Comparison of ENCODE assay signal across 18 cellular contexts in genomic region chr5:125232779-125233230, GRCh38.
DNase-seq lines count a peak whose midpoint lies in the region; ATAC-seq and TF ChIP-seq lines count a peak whose summit lies in the region.
"Had no signal": no experiment of that assay in that cellular context is flagged by ENCODE, and none has a peak within 500 bp of the region (broad histone marks: within the 10 kb centered on the region; RNA-seq: fewer than 3 reads in every experiment).

No MANE protein-coding gene starts in this region.

- DNase-seq in A673 (ENCODE audit: low spot score) (peak; percentile 40), HCEC 1CT (peak; percentile 74), cardiac fibroblast (ENCODE audit: low read depth in 2 of 2) (peak; percentile 79 to 90), hepatocyte (ENCODE audit: low spot score) (peak; percentile 13), progenitor cell of endocrine pancreas (ENCODE audit: low spot score, unreplicated experiment) (no peak), sciatic nerve (ENCODE audit: low spot score) (no peak), psoas muscle (no peak)
- DNase-seq in activated T-cell treated with anti-CD3 and anti-CD28 coated beads, Interleukin-2, amount 50 U/mL, for 4 hours: no peak
- DNase-seq: activated CD4-positive, alpha-beta T cell treated with anti-CD3 and anti-CD28 coated beads for 1 hour; GDM1; kidney glomerular epithelial cell; NCI-H2029; NK-92 treated with Interleukin-12 subunit alpha and Interleukin-12 subunit beta, amount 100 ng/mL, for 24 hours; stimulated activated naive B cell treated with anti-CD40 and anti-IgM and Interleukin-4, amounts not matched to agents 10 μg/mL and 1 μg/mL and 100 μg/mL, for 72 hours had no signal

- no peak overlapping the region for H3K4me3 Mint-ChIP-seq in progenitor cell of endocrine pancreas (ENCODE audit: low read depth)
- no peak overlapping the region for H3K4me3 Mint-ChIP-seq in activated T-cell treated with anti-CD3 and anti-CD28 coated beads, Interleukin-2, amount 50 U/mL, for 4 hours
- H3K4me3 Mint-ChIP-seq: natural killer cell treated with Interleukin-12 subunit alpha and Interleukin-12 subunit beta and Interleukin-15 and Interleukin-18, amount 100 ng/mL, for 72 hours; stimulated activated naive B cell treated with anti-CD40 and anti-IgM and Interleukin-4, amounts not matched to agents 10 μg/mL and 1 μg/mL and 100 μg/mL, for 72 hours had no signal

- H3K4me3 ChIP-seq in A673 (ENCODE audit: low read depth, low read length, poor library complexity, severe bottlenecking) (no peak overlapping the region), cardiac fibroblast (replicated peaks in 1 of 2; ENCODE audit: low read depth in 2 of 2, low read length in 2 of 2) (no peak overlapping the region), hepatocyte (no peak overlapping the region), psoas muscle (no peak overlapping the region)
- H3K4me3 ChIP-seq: BLaER1 treated with 17β-estradiol and CSF1 and Interleukin-3, amounts not matched to agents 10 nM and 100 nM; K562 had no signal

- intact Hi-C loops in A673 (cut with micrococcal nuclease; ENCODE audit: unreplicated experiment) (no loop called here), sciatic nerve (cut with DNase I) (no loop called here), psoas muscle (cut with DNase I) (no loop called here)

- H4K20me1 ChIP-seq in hepatocyte (ENCODE audit: insufficient read depth, poor library complexity, severe bottlenecking): no peaks in the 10 kb centered on the region
- H4K20me1 ChIP-seq: BLaER1 treated with 17β-estradiol and CSF1 and Interleukin-3, amounts not matched to agents 10 nM and 100 nM had no signal

- H3K36me3 Mint-ChIP-seq in progenitor cell of endocrine pancreas (ENCODE audit: insufficient read depth): peaks cover 3% of the 10 kb centered on the region
- H3K36me3 Mint-ChIP-seq in activated T-cell treated with anti-CD3 and anti-CD28 coated beads, Interleukin-2, amount 50 U/mL, for 4 hours (ENCODE audit: insufficient read depth): no peaks in the 10 kb centered on the region
- H3K36me3 Mint-ChIP-seq: natural killer cell treated with Interleukin-12 subunit alpha and Interleukin-12 subunit beta and Interleukin-15 and Interleukin-18, amount 100 ng/mL, for 72 hours; stimulated activated naive B cell treated with anti-CD40 and anti-IgM and Interleukin-4, amounts not matched to agents 10 μg/mL and 1 μg/mL and 100 μg/mL, for 72 hours had no signal

- H3K9me3 ChIP-seq in A673 (ENCODE audit: low read depth, low read length, poor library complexity, severe bottlenecking): no peaks in the 10 kb centered on the region
- no peaks in the 10 kb centered on the region for H3K9me3 ChIP-seq in hepatocyte (ENCODE audit: low read depth)
- no peaks in the 10 kb centered on the region for H3K9me3 ChIP-seq in psoas muscle
- H3K9me3 ChIP-seq: BLaER1 treated with 17β-estradiol and CSF1 and Interleukin-3, amounts not matched to agents 10 nM and 100 nM had no signal

- POLR2A ChIA-PET in A673 (lab: Charles Lee; ENCODE audit: low non-redundant PET): no interaction called here

- H3K4me2 ChIP-seq in hepatocyte: no peak overlapping the region
- H3K4me2 ChIP-seq: BLaER1 treated with 17β-estradiol and CSF1 and Interleukin-3, amounts not matched to agents 10 nM and 100 nM had no signal

- H3K36me3 ChIP-seq in A673 (ENCODE audit: insufficient read depth, low read length, poor library complexity, severe bottlenecking) (no peaks in the 10 kb centered on the region), hepatocyte (replicated peaks; ENCODE audit: insufficient read depth, low read depth) (no peaks in the 10 kb centered on the region), psoas muscle (ENCODE audit: insufficient read depth in 1 of 2, low read depth in 1 of 2) (no peaks in the 10 kb centered on the region)
- H3K36me3 ChIP-seq: BLaER1 treated with 17β-estradiol and CSF1 and Interleukin-3, amounts not matched to agents 10 nM and 100 nM had no signal

- H3K9me3 Mint-ChIP-seq in progenitor cell of endocrine pancreas (ENCODE audit: low read depth): peaks cover 7% of the 10 kb centered on the region
- H3K9me3 Mint-ChIP-seq in activated T-cell treated with anti-CD3 and anti-CD28 coated beads, Interleukin-2, amount 50 U/mL, for 4 hours: peaks cover 4% of the 10 kb centered on the region
- H3K9me3 Mint-ChIP-seq: stimulated activated naive B cell treated with anti-CD40 and anti-IgM and Interleukin-4, amounts not matched to agents 10 μg/mL and 1 μg/mL and 100 μg/mL, for 72 hours had no signal

- H3K27ac ChIP-seq in A673 (ENCODE audit: low read depth, low read length, poor library complexity, severe bottlenecking) (no peak overlapping the region), hepatocyte (peak overlapping the region; percentile 5), psoas muscle (no peak overlapping the region)
- H3K27ac ChIP-seq: BLaER1 treated with 17β-estradiol and CSF1 and Interleukin-3, amounts not matched to agents 10 nM and 100 nM; epithelial cell of prostate had no signal

- no peaks in the 10 kb centered on the region for H3K4me1 ChIP-seq in A673 (ENCODE audit: insufficient read depth, low read length, poor library complexity, severe bottlenecking)
- H3K4me1 ChIP-seq in hepatocyte (ENCODE audit: insufficient read depth): peaks cover 3% of the 10 kb centered on the region
- H3K4me1 ChIP-seq in psoas muscle: no peaks in the 10 kb centered on the region

- H3K9me2 ChIP-seq in hepatocyte (replicated peaks; ENCODE audit: insufficient read depth): no peaks in the 10 kb centered on the region

- no peak for ATAC-seq in activated T-cell treated with anti-CD3 and anti-CD28 coated beads, Interleukin-2, amount 50 U/mL, for 4 hours
- ATAC-seq in sciatic nerve (no peak), psoas muscle (no peak)
- ATAC-seq: K562; natural killer cell treated with Interleukin-12 subunit alpha and Interleukin-12 subunit beta and Interleukin-15 and Interleukin-18, amount 100 ng/mL, for 72 hours; stimulated activated naive B cell treated with anti-CD40 and anti-IgM and Interleukin-4, amounts not matched to agents 10 μg/mL and 1 μg/mL and 100 μg/mL, for 72 hours had no signal

- H3K4me1 Mint-ChIP-seq in progenitor cell of endocrine pancreas (ENCODE audit: low read depth): peaks cover 38% of the 10 kb centered on the region
- no peaks in the 10 kb centered on the region for H3K4me1 Mint-ChIP-seq in activated T-cell treated with anti-CD3 and anti-CD28 coated beads, Interleukin-2, amount 50 U/mL, for 4 hours (ENCODE audit: low read depth)

- H3K27me3 ChIP-seq in A673 (replicated peaks; ENCODE audit: insufficient read depth, low read depth, low read length, poor library complexity) (no peaks in the 10 kb centered on the region), hepatocyte (no peaks in the 10 kb centered on the region), psoas muscle (ENCODE audit: insufficient read depth in 3 of 3, low read length in 2 of 3) (no peaks in the 10 kb centered on the region)
- H3K27me3 ChIP-seq: BLaER1 treated with 17β-estradiol and CSF1 and Interleukin-3, amounts not matched to agents 10 nM and 100 nM had no signal

- CTCF ChIA-PET in A673 (lab: Charles Lee): no interaction called here

- H3K79me2 ChIP-seq in hepatocyte: no peaks in the 10 kb centered on the region

- H2AFZ ChIP-seq in hepatocyte: no peak overlapping the region

- 33% methylated on average over 3 of the region's 3 CpGs for WGBS in hepatocyte (ENCODE audit: low lambda C conversion rate, missing lambda C conversion rate)
- 43 to 61% (median 46%) methylated on average over 3 of the region's 3 CpGs for WGBS in psoas muscle, 3 donors

- no peak overlapping the region for H3K27ac Mint-ChIP-seq in progenitor cell of endocrine pancreas
- H3K27ac Mint-ChIP-seq: natural killer cell treated with Interleukin-12 subunit alpha and Interleukin-12 subunit beta and Interleukin-15 and Interleukin-18, amount 100 ng/mL, for 72 hours; stimulated activated naive B cell treated with anti-CD40 and anti-IgM and Interleukin-4, amounts not matched to agents 10 μg/mL and 1 μg/mL and 100 μg/mL, for 72 hours had no signal

- BruUV-seq in A673 (replicated peaks; lab: Mats Ljungman, UMichigan): no TSS peak

- TF ChIP-seq CTCF in A673 (conservative IDR thresholded peaks at IDR 0.05; ENCODE audit: low read depth, low read length): no peak
- no peak for TF ChIP-seq CTCF in cardiac fibroblast (IDR thresholded peaks at IDR 0.05; ENCODE audit: low read depth, low read length)
- no peak for TF ChIP-seq CTCF in hepatocyte (IDR thresholded peaks at IDR 0.05; ENCODE audit: poor library complexity)
- no peak for TF ChIP-seq CTCF in progenitor cell of endocrine pancreas (IDR thresholded peaks at IDR 0.05; ENCODE audit: unreplicated experiment)
- TF ChIP-seq CTCF in psoas muscle (IDR thresholded peaks at IDR 0.05): no peak

- H3K27me3 Mint-ChIP-seq in progenitor cell of endocrine pancreas: no peaks in the 10 kb centered on the region
- no peaks in the 10 kb centered on the region for H3K27me3 Mint-ChIP-seq in activated T-cell treated with anti-CD3 and anti-CD28 coated beads, Interleukin-2, amount 50 U/mL, for 4 hours (ENCODE audit: low read depth)
- H3K27me3 Mint-ChIP-seq: stimulated activated naive B cell treated with anti-CD40 and anti-IgM and Interleukin-4, amounts not matched to agents 10 μg/mL and 1 μg/mL and 100 μg/mL, for 72 hours had no signal

Comparison
In these comparisons a context has a peak if more than half of its experiments do, and no peak if none do; other contexts are left out.
1. DNase-seq: peak in A673 (single experiment), HCEC 1CT (single experiment), cardiac fibroblast (2 of 2) and hepatocyte (single experiment); none in progenitor cell of endocrine pancreas (single experiment), activated T-cell treated with anti-CD3 and anti-CD28 coated beads, Interleukin-2, amount 50 U/mL, for 4 hours (single experiment), sciatic nerve (single experiment) and psoas muscle (0 of 2).